In the genomic region with DNA sequence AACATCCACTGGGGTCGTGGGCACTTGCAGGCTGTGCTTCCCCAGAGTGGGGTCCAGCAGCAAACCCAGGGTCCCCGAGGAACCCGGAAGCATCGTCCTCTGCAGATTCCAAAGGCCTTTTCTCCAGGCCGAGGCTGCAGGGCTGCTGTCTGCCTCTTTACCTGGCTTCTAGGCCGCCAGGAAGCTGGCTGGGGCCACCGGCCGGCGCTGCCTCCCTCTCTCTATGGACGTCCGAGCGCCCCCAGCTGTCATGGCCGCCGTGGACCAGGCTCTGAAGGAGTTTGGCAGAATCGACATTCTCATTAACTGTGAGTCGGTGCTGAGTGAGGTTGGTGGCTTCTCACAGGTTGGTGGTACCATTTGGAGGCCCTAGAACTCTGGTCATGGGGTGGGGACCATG, we compare ENCODE assay signal across 1 cellular context.
TF ChIP-seq lines count a peak whose summit lies in the region.

No MANE protein-coding gene starts in this region.

TF ChIP-seq in WTC11, 78 proteins besides CTCF, POLR2A, EP300 and RAD21 (continued from another document):
- TF ChIP-seq, protein P1, sequence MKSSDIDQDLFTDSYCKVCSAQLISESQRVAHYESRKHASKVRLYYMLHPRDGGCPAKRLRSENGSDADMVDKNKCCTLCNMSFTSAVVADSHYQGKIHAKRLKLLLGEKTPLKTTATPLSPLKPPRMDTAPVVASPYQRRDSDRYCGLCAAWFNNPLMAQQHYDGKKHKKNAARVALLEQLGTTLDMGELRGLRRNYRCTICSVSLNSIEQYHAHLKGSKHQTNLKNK (CRISPR knock-in tag; IDR thresholded peaks at IDR 0.05), result no peak
- TF ChIP-seq SP1 (CRISPR knock-in tag; conservative IDR thresholded peaks at IDR 0.05), result no peak
- TF ChIP-seq, protein P2, sequence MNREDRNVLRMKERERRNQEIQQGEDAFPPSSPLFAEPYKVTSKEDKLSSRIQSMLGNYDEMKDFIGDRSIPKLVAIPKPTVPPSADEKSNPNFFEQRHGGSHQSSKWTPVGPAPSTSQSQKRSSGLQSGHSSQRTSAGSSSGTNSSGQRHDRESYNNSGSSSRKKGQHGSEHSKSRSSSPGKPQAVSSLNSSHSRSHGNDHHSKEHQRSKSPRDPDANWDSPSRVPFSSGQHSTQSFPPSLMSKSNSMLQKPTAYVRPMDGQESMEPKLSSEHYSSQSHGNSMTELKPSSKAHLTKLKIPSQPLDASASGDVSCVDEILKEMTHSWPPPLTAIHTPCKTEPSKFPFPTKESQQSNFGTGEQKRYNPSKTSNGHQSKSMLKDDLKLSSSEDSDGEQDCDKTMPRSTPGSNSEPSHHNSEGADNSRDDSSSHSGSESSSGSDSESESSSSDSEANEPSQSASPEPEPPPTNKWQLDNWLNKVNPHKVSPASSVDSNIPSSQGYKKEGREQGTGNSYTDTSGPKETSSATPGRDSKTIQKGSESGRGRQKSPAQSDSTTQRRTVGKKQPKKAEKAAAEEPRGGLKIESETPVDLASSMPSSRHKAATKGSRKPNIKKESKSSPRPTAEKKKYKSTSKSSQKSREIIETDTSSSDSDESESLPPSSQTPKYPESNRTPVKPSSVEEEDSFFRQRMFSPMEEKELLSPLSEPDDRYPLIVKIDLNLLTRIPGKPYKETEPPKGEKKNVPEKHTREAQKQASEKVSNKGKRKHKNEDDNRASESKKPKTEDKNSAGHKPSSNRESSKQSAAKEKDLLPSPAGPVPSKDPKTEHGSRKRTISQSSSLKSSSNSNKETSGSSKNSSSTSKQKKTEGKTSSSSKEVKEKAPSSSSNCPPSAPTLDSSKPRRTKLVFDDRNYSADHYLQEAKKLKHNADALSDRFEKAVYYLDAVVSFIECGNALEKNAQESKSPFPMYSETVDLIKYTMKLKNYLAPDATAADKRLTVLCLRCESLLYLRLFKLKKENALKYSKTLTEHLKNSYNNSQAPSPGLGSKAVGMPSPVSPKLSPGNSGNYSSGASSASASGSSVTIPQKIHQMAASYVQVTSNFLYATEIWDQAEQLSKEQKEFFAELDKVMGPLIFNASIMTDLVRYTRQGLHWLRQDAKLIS (CRISPR knock-in tag; IDR thresholded peaks at IDR 0.05; ENCODE audit: borderline replicate concordance), result no peak
- TF ChIP-seq, protein P3, sequence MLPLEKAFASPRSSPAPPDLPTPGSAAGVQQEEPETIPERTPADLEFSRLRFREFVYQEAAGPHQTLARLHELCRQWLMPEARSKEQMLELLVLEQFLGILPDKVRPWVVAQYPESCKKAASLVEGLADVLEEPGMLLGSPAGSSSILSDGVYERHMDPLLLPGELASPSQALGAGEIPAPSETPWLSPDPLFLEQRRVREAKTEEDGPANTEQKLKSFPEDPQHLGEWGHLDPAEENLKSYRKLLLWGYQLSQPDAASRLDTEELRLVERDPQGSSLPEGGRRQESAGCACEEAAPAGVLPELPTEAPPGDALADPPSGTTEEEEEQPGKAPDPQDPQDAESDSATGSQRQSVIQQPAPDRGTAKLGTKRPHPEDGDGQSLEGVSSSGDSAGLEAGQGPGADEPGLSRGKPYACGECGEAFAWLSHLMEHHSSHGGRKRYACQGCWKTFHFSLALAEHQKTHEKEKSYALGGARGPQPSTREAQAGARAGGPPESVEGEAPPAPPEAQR (CRISPR knock-in tag; IDR thresholded peaks at IDR 0.05), result no peak
- TF ChIP-seq, protein P4, sequence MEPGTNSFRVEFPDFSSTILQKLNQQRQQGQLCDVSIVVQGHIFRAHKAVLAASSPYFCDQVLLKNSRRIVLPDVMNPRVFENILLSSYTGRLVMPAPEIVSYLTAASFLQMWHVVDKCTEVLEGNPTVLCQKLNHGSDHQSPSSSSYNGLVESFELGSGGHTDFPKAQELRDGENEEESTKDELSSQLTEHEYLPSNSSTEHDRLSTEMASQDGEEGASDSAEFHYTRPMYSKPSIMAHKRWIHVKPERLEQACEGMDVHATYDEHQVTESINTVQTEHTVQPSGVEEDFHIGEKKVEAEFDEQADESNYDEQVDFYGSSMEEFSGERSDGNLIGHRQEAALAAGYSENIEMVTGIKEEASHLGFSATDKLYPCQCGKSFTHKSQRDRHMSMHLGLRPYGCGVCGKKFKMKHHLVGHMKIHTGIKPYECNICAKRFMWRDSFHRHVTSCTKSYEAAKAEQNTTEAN (CRISPR knock-in tag; IDR thresholded peaks at IDR 0.05), result no peak
- no peak for TF ChIP-seq HMGA2 (CRISPR knock-in tag; IDR thresholded peaks at IDR 0.05)
- TF ChIP-seq NFYB (CRISPR knock-in tag; conservative IDR thresholded peaks at IDR 0.05; ENCODE audit: low read depth), result no peak
- TF ChIP-seq TP53 (CRISPR knock-in tag; IDR thresholded peaks at IDR 0.05), result no peak
- no peak for TF ChIP-seq ZNF232 (CRISPR knock-in tag; IDR thresholded peaks at IDR 0.05)
